In the genomic region with DNA sequence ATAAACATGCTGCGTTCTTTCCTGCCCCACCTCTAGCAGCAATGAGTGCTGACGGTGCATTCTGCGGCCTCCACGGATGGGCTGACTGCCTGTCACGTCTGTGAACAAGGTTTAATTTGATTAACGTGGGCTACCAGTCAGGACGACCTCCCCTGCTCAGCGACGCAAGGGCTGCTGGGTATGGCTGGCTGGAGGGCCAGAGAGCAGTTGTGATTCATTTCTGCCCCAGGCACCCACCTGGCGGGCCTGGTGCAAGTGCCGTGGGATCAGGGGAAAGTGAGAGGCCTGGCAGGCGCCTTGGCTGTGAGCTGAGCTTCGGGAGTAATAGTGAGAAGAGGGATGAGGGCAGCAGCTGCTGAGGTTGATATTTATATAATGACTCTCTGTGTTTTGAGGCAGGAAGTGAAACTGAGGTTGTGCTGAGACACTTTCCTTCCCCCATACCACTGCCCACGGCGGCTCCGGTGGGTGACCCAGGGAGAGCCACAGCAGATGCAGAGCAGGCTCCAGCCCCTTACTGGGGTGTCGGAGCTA, we compare ENCODE assay signal across 9 cellular contexts.
DNase-seq lines count a peak whose midpoint lies in the region; ATAC-seq, FAIRE-seq and TF ChIP-seq lines count a peak whose summit lies in the region.
"Had no signal": no experiment of that assay in that cellular context is flagged by ENCODE, and none has a peak within 500 bp of the region (broad histone marks: within the 10 kb centered on the region; RNA-seq: fewer than 3 reads in every experiment).

No MANE protein-coding gene starts in this region.

- H3K79me2 ChIP-seq in H1 (ENCODE audit: control insufficient read depth in 1 of 2, insufficient read depth in 2 of 2, low read length in 2 of 2) (no peaks in the 10 kb centered on the region), smooth muscle cell (ENCODE audit: low read depth) (no peaks in the 10 kb centered on the region)

- H2BK5ac ChIP-seq in H1 (ENCODE audit: low read depth, low read length), result no peak overlapping the region

- TF ChIP-seq EP300 in H1 (IDR thresholded peaks at IDR 0.05; ENCODE audit: borderline replicate concordance in 1 of 2, low read depth in 2 of 2, low read length in 2 of 2), result no peak

- CTCF ChIA-PET in H1 (lab: Charles Lee; ENCODE audit: partially characterized antibody), result interaction anchor here (1.7 kb wide), 1 partner anchor 9 kb away, joined by 4 read pairs; no protein-coding TSS in a partner anchor

- H2AFZ ChIP-seq in H1 (ENCODE audit: low read length), result no peak overlapping the region; the same call in 1 of the 2 replicates
- no peak overlapping the region for H2AFZ ChIP-seq in smooth muscle cell (ENCODE audit: low read depth)

- H3K14ac ChIP-seq in H1 (ENCODE audit: insufficient read length), result no peak overlapping the region

- ATAC-seq in GM18870 (IDR thresholded peaks at IDR 0.05; ENCODE audit: unreplicated experiment) (peak; percentile 99), HG02623 (IDR thresholded peaks at IDR 0.05; ENCODE audit: unreplicated experiment) (peak; percentile 99)

- no peak for TF ChIP-seq CTCF in H1 (IDR thresholded peaks at IDR 0.05; ENCODE audit: control extremely low read depth in 1 of 3, insufficient read depth in 1 of 3, low read depth in 1 of 3, low read length in 3 of 3)
- TF ChIP-seq CTCF in smooth muscle cell (IDR thresholded peaks at IDR 0.05; ENCODE audit: borderline replicate concordance, insufficient read depth, poor library complexity, severe bottlenecking), result no peak

- no peak overlapping the region for H2AK5ac ChIP-seq in H1 (ENCODE audit: low read depth, low read length)

- H3K27me3 ChIP-seq in H1 (replicated peaks in 1 of 4; ENCODE audit: control insufficient read depth in 3 of 4, extremely low read depth in 1 of 4, insufficient read depth in 3 of 4, low read length in 3 of 4) (no peaks in the 10 kb centered on the region), smooth muscle cell (ENCODE audit: low read depth) (no peaks in the 10 kb centered on the region)
- H3K27me3 ChIP-seq: heart right ventricle had no signal

- H4K20me1 ChIP-seq in H1 (replicated peaks in 1 of 2; ENCODE audit: control insufficient read depth in 1 of 2, insufficient read depth in 2 of 2, low read length in 2 of 2), result no peaks in the 10 kb centered on the region
- no peaks in the 10 kb centered on the region for H4K20me1 ChIP-seq in smooth muscle cell (ENCODE audit: low read depth)

- no peak overlapping the region for H3K27ac ChIP-seq in H1 (ENCODE audit: low read depth, low read length)
- H3K27ac ChIP-seq in smooth muscle cell (ENCODE audit: low read depth), result no peak overlapping the region

- H4K8ac ChIP-seq in H1 (ENCODE audit: extremely low read depth, insufficient read depth, low read length), result peak overlapping the region; percentile 57; the same call in 1 of the 2 replicates

- DNase-seq in NOMO-1 treated with DMSO at 0.1 percent for 48 hours (lab: John Stamatoyannopoulos, UW; ENCODE audit: unreplicated experiment), result peak; percentile 90
- no peak for DNase-seq in H1 (ENCODE audit: low read depth in 1 of 2, low spot score in 2 of 2)
- DNase-seq in NCI-H524 (lab: John Stamatoyannopoulos, UW), result no peak
- DNase-seq in smooth muscle cell (lab: John Stamatoyannopoulos, UW; ENCODE audit: unreplicated experiment), result no peak
- no peak for DNase-seq in NCI-H1092 (lab: John Stamatoyannopoulos, UW)
- DNase-seq in globus pallidus (ENCODE audit: low spot score), result no peak
- DNase-seq: heart right ventricle had no signal

- no peak overlapping the region for H2BK20ac ChIP-seq in H1 (ENCODE audit: low read length)

- no peaks in the 10 kb centered on the region for H3K4me1 ChIP-seq in H1 (replicated peaks in 1 of 4; ENCODE audit: control insufficient read depth in 3 of 4, insufficient read depth in 4 of 4, low read length in 3 of 4)
- no peaks in the 10 kb centered on the region for H3K4me1 ChIP-seq in smooth muscle cell (ENCODE audit: low read depth)

- H2BK120ac ChIP-seq in H1 (replicated peaks; ENCODE audit: low read depth, low read length), result no peak overlapping the region

- H3K18ac ChIP-seq in H1 (ENCODE audit: extremely low read depth, low read length), result no peak overlapping the region

- TF ChIP-seq RAD21 in H1 (IDR thresholded peaks at IDR 0.05 in 1 of 2, conservative IDR thresholded peaks at IDR 0.05 in 1 of 2; ENCODE audit: low read depth in 2 of 2, low read length in 2 of 2), result no peak

- no peak for TF ChIP-seq POLR2A in H1 (IDR thresholded peaks at IDR 0.05; ENCODE audit: control extremely low read depth in 1 of 2, low read depth in 2 of 2, low read length in 2 of 2)

- H3K56ac ChIP-seq in H1 (replicated peaks; ENCODE audit: insufficient read length, low read depth, low read length), result no peak overlapping the region

- FAIRE-seq in H1 (lab: Jason Lieb, UNC), result no peak

- no peak overlapping the region for H2BK15ac ChIP-seq in H1 (ENCODE audit: low read length)

- H3K9ac ChIP-seq in H1 (replicated peaks in 1 of 4; ENCODE audit: extremely low read depth in 1 of 4, low read depth in 3 of 4, low read length in 3 of 4), result no peak overlapping the region
- no peak overlapping the region for H3K9ac ChIP-seq in smooth muscle cell (ENCODE audit: low read depth)

- H3K4me3 ChIP-seq in H1 (ENCODE audit: extremely low read depth in 1 of 4, insufficient read depth in 2 of 4, low read depth in 3 of 4, low read length in 4 of 4) (no peak overlapping the region), smooth muscle cell (no peak overlapping the region)
- H3K4me3 ChIP-seq: heart right ventricle had no signal

- H3K79me1 ChIP-seq in H1 (ENCODE audit: low read depth, low read length), result no peaks in the 10 kb centered on the region

- POLR2A ChIA-PET in H1 (lab: Charles Lee; ENCODE audit: partially characterized antibody), result no interaction called here

- H3F3A ChIP-seq in smooth muscle cell (ENCODE audit: low read depth), result no peaks in the 10 kb centered on the region

- no peak overlapping the region for H3K4ac ChIP-seq in H1 (replicated peaks; ENCODE audit: insufficient read length, low read depth, low read length)

- no peak overlapping the region for H4K91ac ChIP-seq in H1 (replicated peaks; ENCODE audit: insufficient read length, low read length)

- H3K23ac ChIP-seq in H1 (ENCODE audit: insufficient read length), result no peak overlapping the region

- H3K4me2 ChIP-seq in H1 (ENCODE audit: insufficient read depth in 1 of 2, low read depth in 2 of 2, low read length in 2 of 2) (no peak overlapping the region), smooth muscle cell (no peak overlapping the region)

- no peak overlapping the region for H2BK12ac ChIP-seq in H1 (ENCODE audit: low read depth, low read length)

- H3K9me3 ChIP-seq in H1 (ENCODE audit: insufficient read depth in 2 of 2, low read depth in 1 of 2, low read length in 1 of 2) (no peaks in the 10 kb centered on the region), smooth muscle cell (replicated peaks; ENCODE audit: low read depth) (no peaks in the 10 kb centered on the region)
- H3K9me3 ChIP-seq: heart right ventricle had no signal

- H4K5ac ChIP-seq in H1 (ENCODE audit: insufficient read length, low read depth, low read length), result no peak overlapping the region

- H3K23me2 ChIP-seq in H1 (ENCODE audit: low read depth, low read length), result no peaks in the 10 kb centered on the region

- WGBS in H1 (ENCODE audit: extremely low coverage in 1 of 2, insufficient coverage in 1 of 2, insufficient read length in 1 of 2, insufficient replicate concordance in 2 of 2, low coverage in 1 of 2, low lambda C conversion rate in 2 of 2, missing lambda C conversion rate in 1 of 2), 2 experiments, result 91% methylated on average over 17 of the region's 17 CpGs; no CpG with 5 or more reads in 1 of the 2 experiments
- WGBS in smooth muscle cell (ENCODE audit: low lambda C conversion rate), result 79% methylated on average over 17 of the region's 17 CpGs

- H3K36me3 ChIP-seq in H1 (ENCODE audit: control insufficient read depth in 2 of 4, insufficient read depth in 4 of 4, low read length in 3 of 4) (no peaks in the 10 kb centered on the region; a peak in 1 of 8 replicates), smooth muscle cell (ENCODE audit: low read depth) (no peaks in the 10 kb centered on the region)
- H3K36me3 ChIP-seq: heart right ventricle had no signal

TF ChIP-seq in H1, 55 proteins besides CTCF, POLR2A, EP300 and RAD21:
- TF ChIP-seq PHF8 (conservative IDR thresholded peaks at IDR 0.05; ENCODE audit: low read depth, low read length) (no peak), JUND (IDR thresholded peaks at IDR 0.05; ENCODE audit: low read length) (no peak), GTF2F1 (IDR thresholded peaks at IDR 0.05; ENCODE audit: borderline replicate concordance, low read depth, low read length) (no peak), SP1 (IDR thresholded peaks at IDR 0.05; ENCODE audit: low read depth, low read length) (no peak), SP4 (IDR thresholded peaks at IDR 0.05; ENCODE audit: low read length) (no peak), KDM4A (IDR thresholded peaks at IDR 0.05; ENCODE audit: low read depth, low read length, severe bottlenecking) (no peak), CEBPB (IDR thresholded peaks at IDR 0.05; ENCODE audit: low read depth, low read length) (no peak), BACH1 (IDR thresholded peaks at IDR 0.05; ENCODE audit: low read length) (no peak), TAF7 (optimal IDR thresholded peaks at IDR 0.05; ENCODE audit: borderline replicate concordance, low read depth, low read length) (no peak), MAFK (IDR thresholded peaks at IDR 0.05; ENCODE audit: low read depth, low read length) (no peak), HDAC2 (IDR thresholded peaks at IDR 0.05; ENCODE audit: borderline replicate concordance in 1 of 2, low read depth in 2 of 2, low read length in 2 of 2) (no peak), HDAC6 (IDR thresholded peaks at IDR 0.05; ENCODE audit: low read depth, low read length) (no peak), SAP30 (IDR thresholded peaks at IDR 0.05; ENCODE audit: insufficient read depth, insufficient replicate concordance, low read length) (no peak)
